1 cellular context compared by ENCODE assay signal in the genomic region with DNA sequence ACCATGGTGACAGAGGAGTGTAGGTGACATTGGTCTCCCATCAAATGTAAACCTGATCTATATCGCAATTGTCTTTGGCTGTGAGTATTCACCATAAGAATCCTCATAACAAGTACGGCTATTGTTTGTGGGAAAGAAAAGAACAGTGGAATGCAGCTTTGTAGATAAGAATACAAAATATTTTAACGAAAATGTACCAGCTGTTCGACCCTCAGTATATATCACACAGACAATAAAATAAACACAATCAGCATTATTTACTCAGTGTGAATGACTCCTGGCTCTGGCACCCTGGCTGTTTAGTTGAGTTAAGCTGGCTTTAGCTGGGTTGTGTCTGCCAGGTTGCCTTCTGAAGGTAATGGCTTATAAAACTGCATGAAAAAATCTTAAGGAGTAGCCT.
TF ChIP-seq lines count a peak whose summit lies in the region.

No MANE protein-coding gene starts in this region.

TF ChIP-seq in HepG2, 621 proteins besides CTCF, POLR2A, EP300 and RAD21:
- TF ChIP-seq MAFF (IDR thresholded peaks at IDR 0.05; ENCODE audit: low read depth, low read length) (peak; percentile 83), MAFK (conservative IDR thresholded peaks at IDR 0.05 in 1 of 2, IDR thresholded peaks at IDR 0.05 in 1 of 2; ENCODE audit: low read length in 2 of 2) (peak; percentile 86 to 87)
- TF ChIP-seq, protein P1, sequence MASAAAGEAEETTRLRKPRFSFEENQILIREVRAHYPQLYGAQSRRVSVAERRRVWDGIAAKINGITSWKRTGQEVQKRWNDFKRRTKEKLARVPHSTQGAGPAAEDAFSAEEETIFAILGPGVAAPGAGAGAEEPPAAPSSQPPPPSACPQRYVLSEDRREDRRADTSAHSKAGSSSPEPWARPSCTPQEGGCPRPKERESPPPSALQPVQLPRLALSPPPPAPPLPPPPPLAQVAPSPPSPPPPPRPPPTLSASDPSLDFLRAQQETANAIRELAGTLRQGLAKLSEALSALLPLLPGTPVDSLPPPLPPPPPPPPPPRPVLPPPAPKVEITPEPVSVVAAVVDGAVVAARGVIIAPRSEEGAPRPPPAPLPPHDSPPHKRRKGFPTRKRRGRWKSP (CRISPR knock-in tag; IDR thresholded peaks at IDR 0.05) = no peak
